10 cellular contexts compared by ENCODE assay signal in genomic region chr1:94069649-94070285, GRCh38. TPM values are rescaled to one million over a fixed set of nuclear protein-coding genes. Genes with fewer than 3 reads are reported as not detected.
A peak's percentile ranks its signal among the peaks of the same experiment; 100 is the strongest.
DNase-seq lines count a peak whose midpoint lies in the region; ATAC-seq, FAIRE-seq and TF ChIP-seq lines count a peak whose summit lies in the region.
"Had no signal": no experiment of that assay in that cellular context is flagged by ENCODE, and none has a peak within 500 bp of the region (broad histone marks: within the 10 kb centered on the region; RNA-seq: fewer than 3 reads in every experiment).

No MANE protein-coding gene starts in this region.

- H3K4me3 ChIP-seq in HCT116 (replicated peaks in 1 of 2; ENCODE audit: low read depth in 1 of 2, low read length in 2 of 2) (no peak overlapping the region), SJSA1 (no peak overlapping the region), kidney (ENCODE audit: low read length in 2 of 2) (no peak overlapping the region), stomach (no peak overlapping the region)
- H3K4me3 ChIP-seq: ascending aorta had no signal

- TF ChIP-seq CTCF in HCT116 (IDR thresholded peaks at IDR 0.05 in 2 of 3, conservative IDR thresholded peaks at IDR 0.05 in 1 of 3; ENCODE audit: borderline replicate concordance in 1 of 3, insufficient read depth in 1 of 3, low read depth in 2 of 3, low read length in 2 of 3): no peak
- TF ChIP-seq CTCF in kidney (IDR thresholded peaks at IDR 0.05; ENCODE audit: borderline replicate concordance, extremely low read depth, insufficient read depth): no peak
- TF ChIP-seq CTCF in stomach (IDR thresholded peaks at IDR 0.05): no peak

- no peak for FAIRE-seq in kidney (lab: Jason Lieb, UNC)

- H3K4me2 ChIP-seq in HCT116 (ENCODE audit: low read length): no peak overlapping the region

- no TSS peak for BruUV-seq in HCT116 (replicated peaks; lab: Mats Ljungman, UMichigan)

- H3K79me2 ChIP-seq in HCT116 (ENCODE audit: insufficient read depth, low read length): no peaks in the 10 kb centered on the region

- WGBS in stomach, 5 donors: 14 to 30% (median 23%) methylated on average over 7 of the region's 7 CpGs

- no peak for DNase-seq in HCT116 (ENCODE audit: low read depth, low spot score)
- peak; percentile 63 to 83 for DNase-seq in SJSA1 (ENCODE audit: low read depth in 1 of 2, low spot score in 2 of 2)
- DNase-seq in kidney: no peak
- no peak for DNase-seq in stomach
- no peak for DNase-seq in posterior vena cava (ENCODE audit: low spot score)
- DNase-seq in NK-92 treated with Interleukin-12 subunit alpha and Interleukin-12 subunit beta, amount 100 ng/mL, for 24 hours (lab: John Stamatoyannopoulos, UW): no peak
- no peak for DNase-seq in UCSD-AML1 (lab: John Stamatoyannopoulos, UW; ENCODE audit: unreplicated experiment)
- DNase-seq: activated CD4-positive, alpha-beta T cell treated with anti-CD3 and anti-CD28 coated beads, Interleukin-2, amount 10 ng/mL, durations not matched to agents 7 days and 5 days; hippocampal formation had no signal

- H3K9me2 ChIP-seq in HCT116 (ENCODE audit: insufficient read depth): no peaks in the 10 kb centered on the region

- H4K20me1 ChIP-seq in HCT116 (ENCODE audit: insufficient read depth): no peaks in the 10 kb centered on the region

- H3K4me1 ChIP-seq in HCT116 (ENCODE audit: control insufficient read depth in 1 of 2, insufficient read depth in 2 of 2, low read length in 2 of 2) (peaks cover 34 to 42% of the 10 kb centered on the region in 2 experiments), SJSA1 (replicated peaks) (peaks cover 35% of the 10 kb centered on the region), kidney (ENCODE audit: control insufficient read depth in 1 of 2, insufficient read depth in 1 of 2, low read depth in 1 of 2, low read length in 2 of 2) (peaks cover 8 to 22% of the 10 kb centered on the region in 2 donors), stomach (peaks cover 39 to 63% (median 48%) of the 10 kb centered on the region in 4 donors)

- TF ChIP-seq POLR2A in HCT116 (IDR thresholded peaks at IDR 0.05; ENCODE audit: borderline replicate concordance, extremely low read depth, insufficient read depth, insufficient read length): no peak
- TF ChIP-seq POLR2A in stomach (IDR thresholded peaks at IDR 0.05): no peak

- H3K9me3 ChIP-seq in HCT116 (ENCODE audit: control insufficient read depth in 1 of 2, insufficient read depth in 1 of 2, low read depth in 1 of 2, low read length in 2 of 2) (no peaks in the 10 kb centered on the region), SJSA1 (replicated peaks) (no peaks in the 10 kb centered on the region), kidney (ENCODE audit: control insufficient read depth in 1 of 2, low read length in 2 of 2) (no peaks in the 10 kb centered on the region), stomach (no peaks in the 10 kb centered on the region)
- H3K9me3 ChIP-seq: ascending aorta had no signal

- CTCF ChIA-PET in HCT116 (lab: Charles Lee): interaction anchor here (1.2 kb wide), 1 partner anchor 266 kb away, joined by 3 read pairs; no protein-coding TSS in a partner anchor

- TF ChIP-seq RAD21 in HCT116 (IDR thresholded peaks at IDR 0.05; ENCODE audit: low read depth): no peak

- no peak for ATAC-seq in HCT116

- H3K9ac ChIP-seq in HCT116 (ENCODE audit: low read length): no peak overlapping the region
- H3K9ac ChIP-seq in kidney (ENCODE audit: low read length in 2 of 2): peak overlapping the region in 1 of 2 donors; percentile 4

- H2AFZ ChIP-seq in HCT116 (ENCODE audit: low read depth, low read length, poor library complexity, severe bottlenecking): no peak overlapping the region

- H3K27ac ChIP-seq in HCT116 (ENCODE audit: low read depth, low read length): peak overlapping the region; percentile 20
- peak overlapping the region; percentile 74 for H3K27ac ChIP-seq in SJSA1
- H3K27ac ChIP-seq in kidney (ENCODE audit: low read depth in 2 of 2, low read length in 2 of 2): peak overlapping the region; percentile 65 to 80
- H3K27ac ChIP-seq in stomach: peak overlapping the region; percentile 81 to 92 (median 85)

- POLR2A ChIA-PET in HCT116 (lab: Charles Lee): interaction anchor here (3.0 kb wide), 1 partner anchor 168 kb away, joined by 27 read pairs; the partner anchor contains the start of gene ARHGAP29

- H3K36me3 ChIP-seq in HCT116 (ENCODE audit: control insufficient read depth in 1 of 2, insufficient read depth in 2 of 2, low read length in 2 of 2) (no peaks in the 10 kb centered on the region), SJSA1 (no peaks in the 10 kb centered on the region), kidney (ENCODE audit: control insufficient read depth in 1 of 2, insufficient read depth in 2 of 2, low read length in 2 of 2) (no peaks in the 10 kb centered on the region), stomach (no peaks in the 10 kb centered on the region)
- H3K36me3 ChIP-seq: ascending aorta had no signal

- TF ChIP-seq EP300 in stomach (IDR thresholded peaks at IDR 0.05): no peak

- RAD21 ChIA-PET in HCT116 (lab: Charles Lee; ENCODE audit: low non-redundant PET in 1 of 2, low total read pairs in 2 of 2, uncharacterized antibody in 2 of 2, unreplicated experiment in 2 of 2): no interaction called here

- no peaks in the 10 kb centered on the region for H3K27me3 ChIP-seq in HCT116 (ENCODE audit: insufficient read depth, low read length)
- no peaks in the 10 kb centered on the region for H3K27me3 ChIP-seq in SJSA1 (replicated peaks)
- no peaks in the 10 kb centered on the region for H3K27me3 ChIP-seq in stomach
- H3K27me3 ChIP-seq: ascending aorta had no signal

- intact Hi-C loops in HCT116 (cut with micrococcal nuclease): loop anchor here (10.0 kb wide), 1 partner anchor 115 kb away; no protein-coding TSS in a partner anchor
- intact Hi-C loops in kidney (cut with DNase I): no loop called here
- intact Hi-C loops in stomach (cut with DNase I; ENCODE audit: low total_unique reads): loop anchor here (10.0 kb wide), 1 partner anchor 165 kb away; the partner anchor contains the start of gene ARHGAP29
- intact Hi-C loops in posterior vena cava (cut with DNase I): loop anchor here in 1 of 2 donors (10.0 kb wide), 1 partner anchor 165 kb away; the partner anchor contains the start of gene ARHGAP29

TF ChIP-seq in HCT116, 20 proteins besides CTCF, POLR2A, EP300 and RAD21:
- TF ChIP-seq SIN3A (IDR thresholded peaks at IDR 0.05; ENCODE audit: low read depth) (no peak), TCF7L2 (IDR thresholded peaks at IDR 0.05; ENCODE audit: borderline replicate concordance, extremely low read depth, insufficient read depth, insufficient read length) (peak; percentile 10), FOSL1 (IDR thresholded peaks at IDR 0.05; ENCODE audit: low read depth) (no peak)

RNA-seq across cellular contexts. Expression of gene ABCA4, which starts 51.2 kb away (rescaled TPM):
- total RNA-seq in HCT116 (2021; ENCODE audit: unreplicated experiment) (0.22 TPM), kidney (1.5 TPM), stomach (1 to 10 TPM in 1 of 5 donors, under 1 TPM in 1, not detected in 3; 0.37 to 1.2 TPM), posterior vena cava (under 1 TPM; 0.33 to 0.42 TPM)
- polyA plus RNA-seq in HCT116 (2012): 0.22 and 0.39 TPM in 2 replicates
- 0.11 TPM in 1 of 2 replicates, not detected in the other for total RNA-seq in SJSA1 (2014; rRNA removed; shearing (Covaris generic))
- polyA plus RNA-seq in kidney (ENCODE audit: insufficient read depth, low read depth, low replicate concordance) (2.1 TPM), stomach (under 1 TPM in 1 of 3 donors, not detected in 2; 0.08 TPM)
- total RNA-seq: activated CD4-positive, alpha-beta T cell treated with anti-CD3 and anti-CD28 coated beads, Interleukin-2, amount 10 ng/mL, durations not matched to agents 7 days and 5 days; ascending aorta had no signal

Comparison
In these comparisons a context has a peak if more than half of its experiments do, and no peak if none do; other contexts are left out.
1. DNase-seq: peak in SJSA1 (2 of 2); none in HCT116 (single experiment), kidney (single experiment), stomach (single experiment), posterior vena cava (single experiment), NK-92 treated with Interleukin-12 subunit alpha and Interleukin-12 subunit beta, amount 100 ng/mL, for 24 hours (single experiment) and UCSD-AML1 (single experiment).
2. H3K27ac ChIP-seq: peak in every context shown above with its lines; median percentile 85 in stomach; 74 in SJSA1; 72 in kidney; 20 in HCT116.